In genomic region chr2:131408778-131409177, GRCh38 we compare ENCODE assay signal across 7 cellular contexts.
"Had no signal": no experiment of that assay in that cellular context is flagged by ENCODE, and none has a peak within 500 bp of the region (broad histone marks: within the 10 kb centered on the region; RNA-seq: fewer than 3 reads in every experiment).

No MANE protein-coding gene starts in this region.

- H3K4me3 ChIP-seq: GM23338, K562 had no signal

- H2AFZ ChIP-seq: GM23338 had no signal

- DNase-seq: H9, HCEC 1CT, KG1 had no signal

- H3K4me2 ChIP-seq: GM23338 had no signal

- H3K27ac ChIP-seq: HL-60 had no signal

- ATAC-seq: GM23338, HepG2, K562 had no signal
